Comparison of ENCODE assay signal across 1 cellular context in genomic region chr22:35457729-35458546, GRCh38.
TF ChIP-seq lines count a peak whose summit lies in the region.

No MANE protein-coding gene starts in this region.

TF ChIP-seq in GM23338, 12 proteins besides CTCF, POLR2A, EP300 and RAD21 (continued from another document):
- TF ChIP-seq ZNF462 (CRISPR knock-in tag; IDR thresholded peaks at IDR 0.05) (no peak), STAT1 (IDR thresholded peaks at IDR 0.05; ENCODE audit: unreplicated experiment) (no peak)
